Comparison of ENCODE assay signal across 1 cellular context in the genomic region with DNA sequence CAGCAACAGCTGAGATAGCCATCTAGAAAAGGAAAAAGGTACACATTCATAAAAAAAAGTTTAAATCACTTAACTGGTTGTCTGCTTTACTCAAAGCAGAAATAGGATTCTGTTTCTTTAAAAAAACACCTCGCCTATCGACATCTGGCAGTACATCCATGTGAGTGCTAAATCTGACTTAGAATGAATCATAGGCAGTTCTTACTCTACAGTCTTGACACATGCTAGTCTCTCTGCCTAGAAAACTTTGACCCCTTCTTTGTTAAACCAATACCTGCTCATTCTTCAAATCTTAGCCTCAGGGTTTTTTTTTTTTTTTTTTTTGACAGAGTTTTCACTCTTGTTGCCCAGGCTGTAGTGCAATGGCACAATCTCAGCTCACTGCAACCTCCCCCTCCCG.
TF ChIP-seq lines count a peak whose summit lies in the region.

No MANE protein-coding gene starts in this region.

TF ChIP-seq in HepG2, 621 proteins besides CTCF, POLR2A, EP300 and RAD21 (continued from another document):
- TF ChIP-seq GATAD2A (CRISPR knock-in tag; IDR thresholded peaks at IDR 0.05), result no peak
- TF ChIP-seq, protein P1, sequence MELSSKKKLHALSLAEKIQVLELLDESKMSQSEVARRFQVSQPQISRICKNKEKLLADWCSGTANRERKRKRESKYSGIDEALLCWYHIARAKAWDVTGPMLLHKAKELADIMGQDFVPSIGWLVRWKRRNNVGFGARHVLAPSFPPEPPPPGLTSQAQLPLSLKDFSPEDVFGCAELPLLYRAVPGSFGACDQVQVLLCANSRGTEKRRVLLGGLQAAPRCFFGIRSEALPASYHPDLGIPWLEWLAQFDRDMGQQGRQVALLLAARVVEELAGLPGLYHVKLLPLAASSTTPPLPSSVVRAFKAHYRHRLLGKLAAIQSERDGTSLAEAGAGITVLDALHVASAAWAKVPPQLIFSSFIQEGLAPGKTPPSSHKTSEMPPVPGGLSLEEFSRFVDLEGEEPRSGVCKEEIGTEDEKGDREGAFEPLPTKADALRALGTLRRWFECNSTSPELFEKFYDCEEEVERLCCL (CRISPR knock-in tag; IDR thresholded peaks at IDR 0.05; ENCODE audit: borderline replicate concordance), result no peak
